In the genomic region with DNA sequence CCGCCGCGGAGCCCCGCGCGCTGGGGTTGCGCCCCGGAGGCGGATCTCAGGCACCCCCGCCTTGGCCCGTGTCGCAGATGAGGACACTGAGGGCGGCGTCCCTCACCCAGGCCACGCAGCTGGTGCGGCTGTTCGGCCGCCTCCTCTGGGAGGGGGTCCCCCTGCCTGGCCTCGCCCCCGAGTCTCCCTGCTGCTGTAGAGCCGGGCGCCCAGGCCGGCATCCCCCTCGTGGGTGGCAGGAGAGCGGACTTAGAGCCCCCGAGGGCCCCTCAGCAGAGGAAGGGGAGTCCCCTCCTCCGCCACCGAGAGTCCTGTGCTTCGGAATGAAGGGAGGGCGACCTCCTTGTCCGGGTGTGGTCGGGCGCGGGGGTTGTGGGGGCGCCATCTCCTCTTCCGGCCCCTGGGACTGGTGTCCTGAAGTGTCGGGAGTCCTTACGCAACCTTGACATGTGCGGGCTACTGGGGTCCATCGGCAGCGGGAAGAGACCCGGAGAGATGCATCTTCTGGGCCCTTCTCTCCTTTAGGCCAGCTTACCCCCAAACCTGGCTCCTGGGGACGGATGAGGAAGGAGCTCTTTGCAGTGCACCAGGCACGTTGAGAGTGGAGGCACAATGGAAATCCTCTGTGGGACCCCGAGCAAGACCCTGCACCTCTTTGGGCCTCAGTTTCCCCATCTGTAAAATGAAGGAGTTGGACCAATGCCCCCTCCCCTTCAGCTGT, we compare ENCODE assay signal across 8 cellular contexts. TPM values are rescaled to one million over a fixed set of nuclear protein-coding genes. Genes with fewer than 3 reads are reported as not detected.
A peak's percentile ranks its signal among the peaks of the same experiment; 100 is the strongest.
DNase-seq lines count a peak whose midpoint lies in the region; ATAC-seq and TF ChIP-seq lines count a peak whose summit lies in the region.

No MANE protein-coding gene starts in this region.

- POLR2A ChIA-PET in MCF 10A (lab: Yijun Ruan, JAX) = interaction anchor here (0.6 to 2.8 kb wide), 7 partner anchors 8 to 236 kb away, joined by 3 to 10 read pairs (median 6); a partner anchor contains a TSS

- peak overlapping the region; percentile 97 for H3K4me3 Mint-ChIP-seq in activated CD4-positive, alpha-beta T cell treated with anti-CD3 and anti-CD28 coated beads, Interleukin-2, amount 10 ng/mL, durations not matched to agents 24 days and 14 days
- peak overlapping the region; percentile 81 for H3K4me3 Mint-ChIP-seq in MCF 10A (ENCODE audit: unreplicated experiment)

- H3K4me3 ChIP-seq in right lobe of liver (peak overlapping the region; percentile 57 to 59 (median 58)), testis (peak overlapping the region; percentile 48 to 58)

- TF ChIP-seq POLR2A in right lobe of liver (IDR thresholded peaks at IDR 0.05) (no peak), testis (IDR thresholded peaks at IDR 0.05) (no peak)

- H3K27ac ChIP-seq in right lobe of liver (peak overlapping the region in 1 of 3 donors; percentile 54), testis (no peak overlapping the region)

- H3K9me3 ChIP-seq in right lobe of liver = no peaks in the 10 kb centered on the region
- no peaks in the 10 kb centered on the region for H3K9me3 ChIP-seq in testis

- H3K27me3 Mint-ChIP-seq in activated CD4-positive, alpha-beta T cell treated with anti-CD3 and anti-CD28 coated beads, Interleukin-2, amount 10 ng/mL, durations not matched to agents 24 days and 14 days = peaks cover 23% of the 10 kb centered on the region
- H3K27me3 Mint-ChIP-seq in MCF 10A (ENCODE audit: insufficient read depth, unreplicated experiment) = no peaks in the 10 kb centered on the region

- ATAC-seq in right lobe of liver (peak; percentile 9 to 22 (median 12)), GM21423 (IDR thresholded peaks at IDR 0.05; ENCODE audit: unreplicated experiment) (no peak), HG02588 (IDR thresholded peaks at IDR 0.05; ENCODE audit: unreplicated experiment) (no peak)

- H3K27me3 ChIP-seq in right lobe of liver (no peaks in the 10 kb centered on the region), testis (no peaks in the 10 kb centered on the region)

- DNase-seq in activated CD4-positive, alpha-beta T cell treated with anti-CD3 and anti-CD28 coated beads, Interleukin-2, amount 10 ng/mL, durations not matched to agents 24 days and 14 days = peak; percentile 77
- DNase-seq in activated CD4-positive, alpha-beta T cell treated with anti-CD3 and anti-CD28 coated beads, Interleukin-2, amount 50 U/mL, for 4 hours = no peak
- peak; percentile 60 for DNase-seq in NCI-H748 (lab: John Stamatoyannopoulos, UW; ENCODE audit: unreplicated experiment)
- peak; percentile 47 for DNase-seq in MCF 10A (ENCODE audit: unreplicated experiment)
- peak in 1 of 3 donors; percentile 54 for DNase-seq in right lobe of liver
- no peak for DNase-seq in testis

- TF ChIP-seq CTCF in MCF 10A (IDR thresholded peaks at IDR 0.05; ENCODE audit: unreplicated experiment) = no peak
- TF ChIP-seq CTCF in right lobe of liver (IDR thresholded peaks at IDR 0.05) = no peak
- TF ChIP-seq CTCF in testis (IDR thresholded peaks at IDR 0.05) = no peak

- H3K27ac Mint-ChIP-seq in activated CD4-positive, alpha-beta T cell treated with anti-CD3 and anti-CD28 coated beads, Interleukin-2, amount 10 ng/mL, durations not matched to agents 24 days and 14 days = peak overlapping the region; percentile 90
- H3K27ac Mint-ChIP-seq in MCF 10A (ENCODE audit: low read depth, unreplicated experiment) = peak overlapping the region; percentile 33

- peaks cover 7% of the 10 kb centered on the region for H3K4me1 Mint-ChIP-seq in activated CD4-positive, alpha-beta T cell treated with anti-CD3 and anti-CD28 coated beads, Interleukin-2, amount 10 ng/mL, durations not matched to agents 24 days and 14 days
- peaks cover 6% of the 10 kb centered on the region for H3K4me1 Mint-ChIP-seq in MCF 10A (ENCODE audit: insufficient read depth, unreplicated experiment)

- intact Hi-C loops in activated CD4-positive, alpha-beta T cell treated with anti-CD3 and anti-CD28 coated beads, Interleukin-2, amount 10 ng/mL, durations not matched to agents 24 days and 14 days (cut with micrococcal nuclease) = loop anchor here (1.0 kb wide), 2 partner anchors 11 to 221 kb away; a partner anchor contains a TSS
- intact Hi-C loops in MCF 10A (cut with micrococcal nuclease) = loop anchor here (1.0 to 10.0 kb wide), 3 partner anchors 107 to 418 kb away; a partner anchor contains a TSS
- intact Hi-C loops in right lobe of liver (cut with DNase I) = loop anchor here (2.0 to 5.0 kb wide), 2 partner anchors 220 to 221 kb away; no protein-coding TSS in a partner anchor
- intact Hi-C loops in testis (cut with DNase I; ENCODE audit: low total_unique reads) = loop anchor here (2.0 kb wide), 1 partner anchor 221 kb away; no protein-coding TSS in a partner anchor

- CTCF ChIA-PET in MCF 10A (lab: Yijun Ruan, JAX) = interaction anchor here (0.5 to 4.9 kb wide), 24 partner anchors 9 to 931 kb away, joined by 3 to 80 read pairs (median 4); a partner anchor contains a TSS

- no TSS peak for BruUV-seq in MCF 10A (replicated peaks; lab: Mats Ljungman, UMichigan)

- WGBS in right lobe of liver (ENCODE audit: insufficient coverage, low coverage, low lambda C conversion rate, missing lambda C conversion rate) = 0% methylated on average over 5 of the region's 45 CpGs
- 1 to 2% methylated on average over 6 to 16 of the region's 45 CpGs for WGBS in testis, 2 donors

- H3K9me3 Mint-ChIP-seq in activated CD4-positive, alpha-beta T cell treated with anti-CD3 and anti-CD28 coated beads, Interleukin-2, amount 10 ng/mL, durations not matched to agents 24 days and 14 days = no peaks in the 10 kb centered on the region
- no peaks in the 10 kb centered on the region for H3K9me3 Mint-ChIP-seq in MCF 10A (ENCODE audit: unreplicated experiment)

- H3K36me3 Mint-ChIP-seq in activated CD4-positive, alpha-beta T cell treated with anti-CD3 and anti-CD28 coated beads, Interleukin-2, amount 10 ng/mL, durations not matched to agents 24 days and 14 days (ENCODE audit: low read depth) = no peaks in the 10 kb centered on the region
- no peaks in the 10 kb centered on the region for H3K36me3 Mint-ChIP-seq in MCF 10A (ENCODE audit: insufficient read depth, unreplicated experiment)

- H3K36me3 ChIP-seq in right lobe of liver (no peaks in the 10 kb centered on the region), testis (ENCODE audit: low read depth, missing control alignments) (no peaks in the 10 kb centered on the region)

- peaks cover 0 to 24% (median 0%) of the 10 kb centered on the region in 4 donors for H3K4me1 ChIP-seq in right lobe of liver
- H3K4me1 ChIP-seq in testis = peaks cover 8% of the 10 kb centered on the region

RNA-seq across cellular contexts. Expression of a gene that starts 11.7 kb away (rescaled TPM):
- 109 and 110 TPM in 2 replicates for total RNA-seq in activated CD4-positive, alpha-beta T cell treated with anti-CD3 and anti-CD28 coated beads, Interleukin-2, amount 10 ng/mL, durations not matched to agents 24 days and 14 days
- total RNA-seq in MCF 10A (2022) = 42.3 and 57.7 TPM in 2 replicates
- 10 to 100 TPM in 5 of 6 experiments, 1 to 10 TPM in 1; 9.3 to 15.9 (median 13.3) TPM for total RNA-seq in right lobe of liver
- total RNA-seq in testis = 10 to 100 TPM; 20.3 to 24.7 TPM
- polyA plus RNA-seq in testis (ENCODE audit: insufficient read depth, low read depth, low replicate concordance) = 15.3 TPM

RNA-seq across cellular contexts. Expression of a gene that starts 17.5 kb away (rescaled TPM):
- total RNA-seq in activated CD4-positive, alpha-beta T cell treated with anti-CD3 and anti-CD28 coated beads, Interleukin-2, amount 10 ng/mL, durations not matched to agents 24 days and 14 days = 0.21 and 0.28 TPM in 2 replicates
- total RNA-seq in MCF 10A (2022) (0.28 and 0.29 TPM in 2 replicates), right lobe of liver (under 1 TPM in 1 of 6 experiments, not detected in 5; 0.15 TPM), testis (under 1 TPM; 0.68 to 0.71 TPM)
- 0.32 TPM for polyA plus RNA-seq in testis (ENCODE audit: insufficient read depth, low read depth, low replicate concordance)

Comparison
In these comparisons a context has a peak if more than half of its experiments do, and no peak if none do; other contexts are left out.
1. DNase-seq: peak in activated CD4-positive, alpha-beta T cell treated with anti-CD3 and anti-CD28 coated beads, Interleukin-2, amount 10 ng/mL, durations not matched to agents 24 days and 14 days (single experiment), NCI-H748 (single experiment) and MCF 10A (single experiment); none in activated CD4-positive, alpha-beta T cell treated with anti-CD3 and anti-CD28 coated beads, Interleukin-2, amount 50 U/mL, for 4 hours (0 of 2) and testis (single experiment).
2. ATAC-seq: peak in right lobe of liver (4 of 4); none in GM21423 (single experiment) and HG02588 (single experiment).